Comparison of ENCODE assay signal across 1 cellular context in genomic region chr2:168913171-168913484, GRCh38.
TF ChIP-seq lines count a peak whose summit lies in the region.

No MANE protein-coding gene starts in this region.

TF ChIP-seq in WTC11, 78 proteins besides CTCF, POLR2A, EP300 and RAD21 (continued from another document):
- no peak for TF ChIP-seq ZNF423 (CRISPR knock-in tag; IDR thresholded peaks at IDR 0.05)
- TF ChIP-seq, protein P1, sequence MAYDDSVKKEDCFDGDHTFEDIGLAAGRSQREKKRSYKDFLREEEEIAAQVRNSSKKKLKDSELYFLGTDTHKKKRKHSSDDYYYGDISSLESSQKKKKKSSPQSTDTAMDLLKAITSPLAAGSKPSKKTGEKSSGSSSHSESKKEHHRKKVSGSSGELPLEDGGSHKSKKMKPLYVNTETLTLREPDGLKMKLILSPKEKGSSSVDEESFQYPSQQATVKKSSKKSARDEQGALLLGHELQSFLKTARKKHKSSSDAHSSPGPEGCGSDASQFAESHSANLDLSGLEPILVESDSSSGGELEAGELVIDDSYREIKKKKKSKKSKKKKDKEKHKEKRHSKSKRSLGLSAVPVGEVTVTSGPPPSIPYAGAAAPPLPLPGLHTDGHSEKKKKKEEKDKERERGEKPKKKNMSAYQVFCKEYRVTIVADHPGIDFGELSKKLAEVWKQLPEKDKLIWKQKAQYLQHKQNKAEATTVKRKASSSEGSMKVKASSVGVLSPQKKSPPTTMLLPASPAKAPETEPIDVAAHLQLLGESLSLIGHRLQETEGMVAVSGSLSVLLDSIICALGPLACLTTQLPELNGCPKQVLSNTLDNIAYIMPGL (CRISPR knock-in tag; IDR thresholded peaks at IDR 0.05): no peak
- TF ChIP-seq, protein P2, sequence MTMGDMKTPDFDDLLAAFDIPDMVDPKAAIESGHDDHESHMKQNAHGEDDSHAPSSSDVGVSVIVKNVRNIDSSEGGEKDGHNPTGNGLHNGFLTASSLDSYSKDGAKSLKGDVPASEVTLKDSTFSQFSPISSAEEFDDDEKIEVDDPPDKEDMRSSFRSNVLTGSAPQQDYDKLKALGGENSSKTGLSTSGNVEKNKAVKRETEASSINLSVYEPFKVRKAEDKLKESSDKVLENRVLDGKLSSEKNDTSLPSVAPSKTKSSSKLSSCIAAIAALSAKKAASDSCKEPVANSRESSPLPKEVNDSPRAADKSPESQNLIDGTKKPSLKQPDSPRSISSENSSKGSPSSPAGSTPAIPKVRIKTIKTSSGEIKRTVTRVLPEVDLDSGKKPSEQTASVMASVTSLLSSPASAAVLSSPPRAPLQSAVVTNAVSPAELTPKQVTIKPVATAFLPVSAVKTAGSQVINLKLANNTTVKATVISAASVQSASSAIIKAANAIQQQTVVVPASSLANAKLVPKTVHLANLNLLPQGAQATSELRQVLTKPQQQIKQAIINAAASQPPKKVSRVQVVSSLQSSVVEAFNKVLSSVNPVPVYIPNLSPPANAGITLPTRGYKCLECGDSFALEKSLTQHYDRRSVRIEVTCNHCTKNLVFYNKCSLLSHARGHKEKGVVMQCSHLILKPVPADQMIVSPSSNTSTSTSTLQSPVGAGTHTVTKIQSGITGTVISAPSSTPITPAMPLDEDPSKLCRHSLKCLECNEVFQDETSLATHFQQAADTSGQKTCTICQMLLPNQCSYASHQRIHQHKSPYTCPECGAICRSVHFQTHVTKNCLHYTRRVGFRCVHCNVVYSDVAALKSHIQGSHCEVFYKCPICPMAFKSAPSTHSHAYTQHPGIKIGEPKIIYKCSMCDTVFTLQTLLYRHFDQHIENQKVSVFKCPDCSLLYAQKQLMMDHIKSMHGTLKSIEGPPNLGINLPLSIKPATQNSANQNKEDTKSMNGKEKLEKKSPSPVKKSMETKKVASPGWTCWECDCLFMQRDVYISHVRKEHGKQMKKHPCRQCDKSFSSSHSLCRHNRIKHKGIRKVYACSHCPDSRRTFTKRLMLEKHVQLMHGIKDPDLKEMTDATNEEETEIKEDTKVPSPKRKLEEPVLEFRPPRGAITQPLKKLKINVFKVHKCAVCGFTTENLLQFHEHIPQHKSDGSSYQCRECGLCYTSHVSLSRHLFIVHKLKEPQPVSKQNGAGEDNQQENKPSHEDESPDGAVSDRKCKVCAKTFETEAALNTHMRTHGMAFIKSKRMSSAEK (CRISPR knock-in tag; IDR thresholded peaks at IDR 0.05; ENCODE audit: borderline replicate concordance): no peak
- TF ChIP-seq, protein P3, sequence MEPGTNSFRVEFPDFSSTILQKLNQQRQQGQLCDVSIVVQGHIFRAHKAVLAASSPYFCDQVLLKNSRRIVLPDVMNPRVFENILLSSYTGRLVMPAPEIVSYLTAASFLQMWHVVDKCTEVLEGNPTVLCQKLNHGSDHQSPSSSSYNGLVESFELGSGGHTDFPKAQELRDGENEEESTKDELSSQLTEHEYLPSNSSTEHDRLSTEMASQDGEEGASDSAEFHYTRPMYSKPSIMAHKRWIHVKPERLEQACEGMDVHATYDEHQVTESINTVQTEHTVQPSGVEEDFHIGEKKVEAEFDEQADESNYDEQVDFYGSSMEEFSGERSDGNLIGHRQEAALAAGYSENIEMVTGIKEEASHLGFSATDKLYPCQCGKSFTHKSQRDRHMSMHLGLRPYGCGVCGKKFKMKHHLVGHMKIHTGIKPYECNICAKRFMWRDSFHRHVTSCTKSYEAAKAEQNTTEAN (CRISPR knock-in tag; IDR thresholded peaks at IDR 0.05): no peak
- TF ChIP-seq AFF4 (CRISPR knock-in tag; IDR thresholded peaks at IDR 0.05; ENCODE audit: borderline replicate concordance): no peak
- TF ChIP-seq SOX15 (CRISPR knock-in tag; IDR thresholded peaks at IDR 0.05): no peak
